Comparison of ENCODE assay signal across 11 cellular contexts in genomic region chr7:18861514-18861913, GRCh38.
A peak's percentile ranks its signal among the peaks of the same experiment; 100 is the strongest.
DNase-seq lines count a peak whose midpoint lies in the region; ATAC-seq and TF ChIP-seq lines count a peak whose summit lies in the region.
"Had no signal": no experiment of that assay in that cellular context is flagged by ENCODE, and none has a peak within 500 bp of the region (broad histone marks: within the 10 kb centered on the region; RNA-seq: fewer than 3 reads in every experiment).

No MANE protein-coding gene starts in this region.

- no TSS peak for BruUV-seq in mammary epithelial cell (replicated peaks; lab: Mats Ljungman, UMichigan)

- peak; percentile 82 for ATAC-seq in GM19463 (IDR thresholded peaks at IDR 0.05; ENCODE audit: unreplicated experiment)
- peak; percentile 80 for ATAC-seq in HG03095 (IDR thresholded peaks at IDR 0.05; ENCODE audit: unreplicated experiment)
- no peak for ATAC-seq in natural killer cell
- ATAC-seq in left colon, result no peak

- DNase-seq in EH (ENCODE audit: low read depth), result peak; percentile 57
- DNase-seq in mammary epithelial cell, result peak; percentile 74
- DNase-seq in natural killer cell, result no peak
- DNase-seq in left colon, result no peak
- no peak for DNase-seq in posterior vena cava (ENCODE audit: low spot score)
- DNase-seq in hypothalamus (lab: John Stamatoyannopoulos, UW), result no peak

- H3K9me3 ChIP-seq in mammary epithelial cell (replicated peaks; ENCODE audit: insufficient read depth, low read length), result no peaks in the 10 kb centered on the region

- H3K4me3 Mint-ChIP-seq in natural killer cell, result no peak overlapping the region
- H3K4me3 Mint-ChIP-seq: dendritic cell treated with granulocyte-macrophage colony-stimulating factor and Interleukin-4, amounts not matched to agents 40 ng/mL and 50 ng/mL, for 4 days; T-helper 2 cell treated with Interferon-gamma antibody and Interleukin-4, amounts not matched to agents 5 μg/mL and 100 μg/mL, for 36 hours had no signal

- no peaks in the 10 kb centered on the region for H3K27me3 Mint-ChIP-seq in natural killer cell (ENCODE audit: low read depth in 2 of 2)
- H3K27me3 Mint-ChIP-seq: dendritic cell treated with granulocyte-macrophage colony-stimulating factor and Interleukin-4, amounts not matched to agents 40 ng/mL and 50 ng/mL, for 4 days had no signal

- no peak overlapping the region for H3K4me2 ChIP-seq in mammary epithelial cell (ENCODE audit: insufficient read depth, low read depth, low read length)

- dilution Hi-C loops in mammary epithelial cell (cut with HindIII; ENCODE audit: low sequenced_read_pairs), result no loop called here

- peaks cover 5 to 6% of the 10 kb centered on the region in 2 donors for H3K4me1 Mint-ChIP-seq in natural killer cell

- H3K4me3 ChIP-seq in mammary epithelial cell (replicated peaks in 1 of 3; ENCODE audit: insufficient read depth in 1 of 3, low read depth in 2 of 3, low read length in 3 of 3), result no peak overlapping the region
- H3K4me3 ChIP-seq: BLaER1 had no signal

- WGBS in mammary epithelial cell (ENCODE audit: low coverage, missing lambda C conversion rate), result 77% methylated on average over 4 of the region's 4 CpGs

- in situ Hi-C loops in mammary epithelial cell (cut with MboI; ENCODE audit: low sequenced_read_pairs in 2 of 2), result no loop called here

- CTCF ChIA-PET in mammary epithelial cell (lab: Charles Lee; ENCODE audit: low non-redundant PET), result no interaction called here

- intact Hi-C loops in mammary epithelial cell (cut with micrococcal nuclease) (no loop called here), natural killer cell (cut with micrococcal nuclease) (no loop called here), left colon (cut with DNase I, micrococcal nuclease) (no loop called here), posterior vena cava (cut with DNase I) (no loop called here)

- H3K79me2 ChIP-seq in mammary epithelial cell (ENCODE audit: insufficient read depth, low read length), result no peaks in the 10 kb centered on the region

- no peak overlapping the region for H3K27ac ChIP-seq in mammary epithelial cell (ENCODE audit: insufficient read depth, low read depth, low read length)
- H3K27ac ChIP-seq: BLaER1 had no signal

- H3K27me3 ChIP-seq in mammary epithelial cell (ENCODE audit: insufficient read depth, low read length), result no peaks in the 10 kb centered on the region
- H3K27me3 ChIP-seq: BLaER1 had no signal

- H3K36me3 Mint-ChIP-seq in natural killer cell, result no peaks in the 10 kb centered on the region

- H4K20me1 ChIP-seq in mammary epithelial cell (ENCODE audit: insufficient read depth, low read length), result no peaks in the 10 kb centered on the region
- H4K20me1 ChIP-seq: BLaER1 had no signal

- no peak overlapping the region for H3K9ac ChIP-seq in mammary epithelial cell (ENCODE audit: insufficient read depth, low read length)
- H3K9ac ChIP-seq: BLaER1 had no signal

- H2AFZ ChIP-seq in mammary epithelial cell (ENCODE audit: low read depth, low read length), result no peak overlapping the region

- peaks cover 9% of the 10 kb centered on the region for H3K4me1 ChIP-seq in mammary epithelial cell (ENCODE audit: insufficient read depth, low read length)

- no peaks in the 10 kb centered on the region for H3K36me3 ChIP-seq in mammary epithelial cell (ENCODE audit: insufficient read depth, low read length)
- H3K36me3 ChIP-seq: BLaER1 had no signal

- H3K27ac Mint-ChIP-seq in natural killer cell, result no peak overlapping the region
- H3K27ac Mint-ChIP-seq: dendritic cell treated with granulocyte-macrophage colony-stimulating factor and Interleukin-4, amounts not matched to agents 40 ng/mL and 50 ng/mL, for 4 days; T-helper 2 cell treated with Interferon-gamma antibody and Interleukin-4, amounts not matched to agents 5 μg/mL and 100 μg/mL, for 36 hours had no signal

- TF ChIP-seq CTCF in mammary epithelial cell (conservative IDR thresholded peaks at IDR 0.05 in 1 of 2, IDR thresholded peaks at IDR 0.05 in 1 of 2; ENCODE audit: extremely low read depth in 1 of 2, insufficient read depth in 1 of 2, low read depth in 1 of 2, low read length in 2 of 2), result no peak
- TF ChIP-seq CTCF in natural killer cell (IDR thresholded peaks at IDR 0.05), result no peak

- H3K9me3 Mint-ChIP-seq in natural killer cell, result peaks cover 2 to 4% of the 10 kb centered on the region in 2 donors

Comparison
In these comparisons a context has a peak if more than half of its experiments do, and no peak if none do; other contexts are left out.
1. DNase-seq: peak in EH (single experiment) and mammary epithelial cell (single experiment); none in natural killer cell (single experiment), left colon (0 of 2), posterior vena cava (single experiment) and hypothalamus (0 of 51).
2. ATAC-seq: peak in GM19463 (single experiment) and HG03095 (single experiment); none in natural killer cell (0 of 3) and left colon (single experiment).